ENCODE assay signal across 14 cellular contexts in genomic region chr3:64443553-64444331, GRCh38.
DNase-seq lines count a peak whose midpoint lies in the region; ATAC-seq, FAIRE-seq and TF ChIP-seq lines count a peak whose summit lies in the region.
"Had no signal": no experiment of that assay in that cellular context is flagged by ENCODE, and none has a peak within 500 bp of the region (broad histone marks: within the 10 kb centered on the region; RNA-seq: fewer than 3 reads in every experiment).

No MANE protein-coding gene starts in this region.

- H3K9ac ChIP-seq in neural cell (ENCODE audit: low read length): no peak overlapping the region

- H3K27me3 ChIP-seq in esophagus squamous epithelium (peaks cover 0 to 49% (median 0%) of the 10 kb centered on the region in 4 donors), neural cell (ENCODE audit: insufficient read depth, low read depth, low read length) (peaks cover 15% of the 10 kb centered on the region), transverse colon (peaks cover 32% of the 10 kb centered on the region)

- no peaks in the 10 kb centered on the region for H3F3A ChIP-seq in neural cell (ENCODE audit: insufficient read depth, low read length, poor library complexity, severe bottlenecking)

- H3K9me2 ChIP-seq in neural cell (ENCODE audit: insufficient read depth, low read length): no peaks in the 10 kb centered on the region

- TF ChIP-seq EP300 in neural cell (conservative IDR thresholded peaks at IDR 0.05; ENCODE audit: poor library complexity, severe bottlenecking) (no peak), transverse colon (IDR thresholded peaks at IDR 0.05; ENCODE audit: low read depth) (no peak)

- peak; percentile 67 for DNase-seq in AG09319 (ENCODE audit: extremely low read depth, low read depth)
- no peak for DNase-seq in HTR-8/SVneo (ENCODE audit: insufficient read length, low spot score)
- no peak for DNase-seq in esophagus squamous epithelium (lab: John Stamatoyannopoulos, UW)
- DNase-seq in transverse colon: no peak
- no peak for DNase-seq in activated T-cell treated with anti-CD3 and anti-CD28 coated beads, Interleukin-2, amount 50 U/mL, for 1 hour
- DNase-seq in SKM-1 (lab: John Stamatoyannopoulos, UW; ENCODE audit: unreplicated experiment): no peak
- DNase-seq: activated gamma-delta T cell; COR-L47; effector CD8-positive, alpha-beta T cell had no signal

- H3K27ac ChIP-seq in esophagus squamous epithelium (peak overlapping the region in 3 of 4 donors; percentile 22 to 71 (median 61)), neural cell (ENCODE audit: low read length) (no peak overlapping the region), transverse colon (peak overlapping the region in 2 of 4 donors; percentile 0 to 8)

- ATAC-seq in HG03378 (IDR thresholded peaks at IDR 0.05; ENCODE audit: unreplicated experiment): no peak

- H3K36me3 ChIP-seq in esophagus squamous epithelium (no peaks in the 10 kb centered on the region), neural cell (ENCODE audit: insufficient read depth, low read length) (no peaks in the 10 kb centered on the region), transverse colon (no peaks in the 10 kb centered on the region)
- H3K36me3 ChIP-seq: HAP-1 had no signal

- H3K4me2 ChIP-seq in neural cell (ENCODE audit: low read length): no peak overlapping the region

- H2AFZ ChIP-seq in neural cell (ENCODE audit: low read depth, low read length): no peak overlapping the region

- TF ChIP-seq CTCF in AG09319 (IDR thresholded peaks at IDR 0.05; ENCODE audit: low read depth, low read length): no peak
- TF ChIP-seq CTCF in esophagus squamous epithelium (IDR thresholded peaks at IDR 0.05): no peak
- no peak for TF ChIP-seq CTCF in neural cell (IDR thresholded peaks at IDR 0.05; ENCODE audit: poor library complexity, severe bottlenecking)
- no peak for TF ChIP-seq CTCF in transverse colon (IDR thresholded peaks at IDR 0.05)

- no peaks in the 10 kb centered on the region for H3K79me2 ChIP-seq in neural cell (replicated peaks; ENCODE audit: insufficient read depth, low read length)

- peak; percentile 9 for FAIRE-seq in HTR-8/SVneo (lab: Jason Lieb, UNC)
- FAIRE-seq: islet of Langerhans, RCC 7860 had no signal

- H3K4me1 ChIP-seq in esophagus squamous epithelium: peaks cover 15 to 60% (median 18%) of the 10 kb centered on the region in 3 donors
- H3K4me1 ChIP-seq in transverse colon: peaks cover 0 to 14% (median 7%) of the 10 kb centered on the region in 4 donors

- H3K9me3 ChIP-seq in esophagus squamous epithelium (no peaks in the 10 kb centered on the region), neural cell (ENCODE audit: low read length) (no peaks in the 10 kb centered on the region), transverse colon (no peaks in the 10 kb centered on the region)
- H3K9me3 ChIP-seq: HAP-1 had no signal

- TF ChIP-seq POLR2A in esophagus squamous epithelium (IDR thresholded peaks at IDR 0.05) (no peak), transverse colon (IDR thresholded peaks at IDR 0.05) (no peak)

- WGBS in esophagus squamous epithelium, 2 donors: 45 to 64% methylated on average over 12 to 16 of the region's 16 CpGs
- WGBS in transverse colon (ENCODE audit: low coverage in 1 of 2), 2 donors: 58 to 60% methylated on average over 5 to 16 of the region's 16 CpGs

- H3K4me3 ChIP-seq in esophagus squamous epithelium: peak overlapping the region in 3 of 4 donors; percentile 47 to 69 (median 65)
- H3K4me3 ChIP-seq in neural cell (ENCODE audit: low read length): peak overlapping the region; percentile 48
- H3K4me3 ChIP-seq in transverse colon: no peak overlapping the region
- H3K4me3 ChIP-seq: HAP-1 had no signal

- in situ Hi-C loops in transverse colon (cut with MboI; ENCODE audit: low pct_ligation_motif_present in 1 of 4, low pct_unique_long_range_greater_than_20kb in 1 of 4, low sequenced_read_pairs in 3 of 4): no loop called here

- no peaks in the 10 kb centered on the region for H4K20me1 ChIP-seq in neural cell (ENCODE audit: insufficient read depth)

- intact Hi-C loops in esophagus squamous epithelium (cut with DNase I): no loop called here
- intact Hi-C loops in transverse colon (cut with DNase I; ENCODE audit: low total_unique reads): no loop called here

- no peak for TF ChIP-seq RAD21 in neural cell (conservative IDR thresholded peaks at IDR 0.05)

TF ChIP-seq in neural cell, 6 proteins besides CTCF, POLR2A, EP300 and RAD21:
- TF ChIP-seq EZH2 (IDR thresholded peaks at IDR 0.05; ENCODE audit: borderline replicate concordance, insufficient read depth, low read length, poor library complexity, severe bottlenecking) (no peak), REST (IDR thresholded peaks at IDR 0.05; ENCODE audit: borderline replicate concordance) (no peak), TAF1 (IDR thresholded peaks at IDR 0.05; ENCODE audit: low read depth) (no peak), MXI1 (conservative IDR thresholded peaks at IDR 0.05; ENCODE audit: poor library complexity, severe bottlenecking) (no peak), SMC3 (conservative IDR thresholded peaks at IDR 0.05; ENCODE audit: poor library complexity) (no peak), POLR2AphosphoS5 (IDR thresholded peaks at IDR 0.05) (no peak)
TF ChIP-seq in neural cell: peak in this region for 0.

Comparison
In these comparisons a context has a peak if more than half of its experiments do, and no peak if none do; other contexts are left out.
1. H3K4me3 ChIP-seq: peak in esophagus squamous epithelium (3 of 4) and neural cell (single experiment); none in transverse colon (0 of 4).